In the genomic region with DNA sequence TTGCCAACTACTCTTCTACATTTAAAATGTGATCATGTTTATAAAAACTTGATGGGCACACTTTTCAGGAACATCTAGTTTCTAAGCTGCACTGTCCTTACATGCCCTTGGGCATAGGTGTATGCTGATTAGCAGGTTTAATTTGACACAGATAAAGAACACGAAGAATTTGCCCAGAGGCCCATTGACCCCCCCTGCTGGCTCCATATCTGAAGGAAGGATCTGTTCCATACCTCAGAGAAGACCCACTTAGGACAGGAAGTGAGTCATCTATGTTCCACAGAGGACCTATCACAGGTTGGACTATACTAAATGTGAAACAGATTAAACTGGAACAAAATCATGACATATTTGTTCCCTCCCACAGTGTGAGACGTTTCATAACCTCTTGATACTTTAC, we compare ENCODE assay signal across 8 cellular contexts.
A peak's percentile ranks its signal among the peaks of the same experiment; 100 is the strongest.
DNase-seq lines count a peak whose midpoint lies in the region; ATAC-seq and TF ChIP-seq lines count a peak whose summit lies in the region.

No MANE protein-coding gene starts in this region.

- H3K4me1 ChIP-seq in testis = no peaks in the 10 kb centered on the region

- TF ChIP-seq POLR2A in testis (IDR thresholded peaks at IDR 0.05) = no peak

- H3K36me3 Mint-ChIP-seq in CD4-positive, alpha-beta T cell (ENCODE audit: low read depth) = no peaks in the 10 kb centered on the region
- H3K36me3 Mint-ChIP-seq in activated CD4-positive, alpha-beta T cell treated with anti-CD3 and anti-CD28 coated beads, Interleukin-2, amount 10 ng/mL, durations not matched to agents 7 days and 5 days (ENCODE audit: low read depth) = peaks cover 3% of the 10 kb centered on the region

- no peak overlapping the region for H3K4me3 Mint-ChIP-seq in CD4-positive, alpha-beta T cell
- no peak overlapping the region for H3K4me3 Mint-ChIP-seq in activated CD4-positive, alpha-beta T cell treated with anti-CD3 and anti-CD28 coated beads, Interleukin-2, amount 10 ng/mL, durations not matched to agents 7 days and 5 days

- CTCF ChIA-PET in CD4-positive, alpha-beta T cell (lab: Charles Lee) = no interaction called here
- CTCF ChIA-PET in activated CD4-positive, alpha-beta T cell treated with anti-CD3 and anti-CD28 coated beads, Interleukin-2, amount 10 ng/mL, durations not matched to agents 7 days and 5 days (lab: Charles Lee) = interaction anchor here (0.6 to 1.5 kb wide), 4 partner anchors 12 to 1269 kb away, joined by 3 to 6 read pairs (median 4); no protein-coding TSS in a partner anchor

- peak overlapping the region; percentile 21 for H3K27ac Mint-ChIP-seq in CD4-positive, alpha-beta T cell
- peak overlapping the region; percentile 60 for H3K27ac Mint-ChIP-seq in activated CD4-positive, alpha-beta T cell treated with anti-CD3 and anti-CD28 coated beads, Interleukin-2, amount 10 ng/mL, durations not matched to agents 7 days and 5 days

- intact Hi-C loops in CD4-positive, alpha-beta T cell (cut with DNase I, micrococcal nuclease) = no loop called here
- intact Hi-C loops in testis (cut with DNase I; ENCODE audit: low total_unique reads) = no loop called here

- 43 to 45% methylated on average over 2 of the region's 2 CpGs for WGBS in testis, 2 donors

- H3K4me1 Mint-ChIP-seq in CD4-positive, alpha-beta T cell (ENCODE audit: low read depth) = peaks cover 9% of the 10 kb centered on the region
- H3K4me1 Mint-ChIP-seq in activated CD4-positive, alpha-beta T cell treated with anti-CD3 and anti-CD28 coated beads, Interleukin-2, amount 10 ng/mL, durations not matched to agents 7 days and 5 days = peaks cover 34% of the 10 kb centered on the region

- peak; percentile 70 for ATAC-seq in CD4-positive, alpha-beta T cell (ENCODE audit: poor library complexity)
- ATAC-seq in HG02973 (IDR thresholded peaks at IDR 0.05; ENCODE audit: unreplicated experiment) = no peak

- H3K27me3 ChIP-seq in CD4-positive, alpha-beta T cell (ENCODE audit: control insufficient read depth, insufficient read depth, low read length) = no peaks in the 10 kb centered on the region
- no peaks in the 10 kb centered on the region for H3K27me3 ChIP-seq in testis

- TF ChIP-seq CTCF in CD4-positive, alpha-beta T cell (IDR thresholded peaks at IDR 0.05) = no peak
- TF ChIP-seq CTCF in epithelial cell of proximal tubule (conservative IDR thresholded peaks at IDR 0.05; ENCODE audit: low read depth, low read length) (peak; percentile 33), testis (IDR thresholded peaks at IDR 0.05) (no peak)

- no peaks in the 10 kb centered on the region for H3K27me3 Mint-ChIP-seq in CD4-positive, alpha-beta T cell
- H3K27me3 Mint-ChIP-seq in activated CD4-positive, alpha-beta T cell treated with anti-CD3 and anti-CD28 coated beads, Interleukin-2, amount 10 ng/mL, durations not matched to agents 7 days and 5 days = no peaks in the 10 kb centered on the region

- no peaks in the 10 kb centered on the region for H3K9me3 Mint-ChIP-seq in CD4-positive, alpha-beta T cell
- H3K9me3 Mint-ChIP-seq in activated CD4-positive, alpha-beta T cell treated with anti-CD3 and anti-CD28 coated beads, Interleukin-2, amount 10 ng/mL, durations not matched to agents 7 days and 5 days = peaks cover 4% of the 10 kb centered on the region

- no peaks in the 10 kb centered on the region for H3K36me3 ChIP-seq in testis (ENCODE audit: low read depth, missing control alignments)

- H3K9me3 ChIP-seq in CD4-positive, alpha-beta T cell (ENCODE audit: control insufficient read depth, low read length) = no peaks in the 10 kb centered on the region
- H3K9me3 ChIP-seq in testis = no peaks in the 10 kb centered on the region

- peak in 8 of 10 experiments; percentile 5 to 18 (median 10) for DNase-seq in CD4-positive, alpha-beta T cell
- peak; percentile 28 for DNase-seq in Jurkat, Clone E6-1 (ENCODE audit: low read depth, low spot score)
- peak; percentile 54 for DNase-seq in activated CD4-positive, alpha-beta T cell treated with anti-CD3 and anti-CD28 coated beads, Interleukin-2, amount 10 ng/mL, durations not matched to agents 7 days and 5 days
- DNase-seq in epithelial cell of proximal tubule (ENCODE audit: low read depth) (no peak), KG1 (lab: John Stamatoyannopoulos, UW) (no peak), testis (no peak)
- DNase-seq in stimulated activated CD4-positive, alpha-beta T cell treated with anti-CD3 and anti-CD28 coated beads, Interleukin-4, amount 100 ng/mL, for 4 hours = peak; percentile 31 to 59

- no peak overlapping the region for H3K27ac ChIP-seq in CD4-positive, alpha-beta T cell (ENCODE audit: low read depth, low read length)
- H3K27ac ChIP-seq in testis = no peak overlapping the region

- H3K4me3 ChIP-seq in Jurkat, Clone E6-1 (ENCODE audit: low read length) = no peak overlapping the region
- H3K4me3 ChIP-seq in epithelial cell of proximal tubule (ENCODE audit: low read depth, low read length) (no peak overlapping the region), testis (no peak overlapping the region)

- POLR2A ChIA-PET in CD4-positive, alpha-beta T cell (lab: Charles Lee) = interaction anchor here (1.0 kb wide), 1 partner anchor 316 kb away, joined by 3 read pairs; a partner anchor contains a TSS
- POLR2A ChIA-PET in activated CD4-positive, alpha-beta T cell treated with anti-CD3 and anti-CD28 coated beads, Interleukin-2, amount 10 ng/mL, durations not matched to agents 7 days and 5 days (lab: Charles Lee) = no interaction called here

Comparison
In these comparisons a context has a peak if more than half of its experiments do, and no peak if none do; other contexts are left out.
1. DNase-seq: peak in CD4-positive, alpha-beta T cell (8 of 10), Jurkat, Clone E6-1 (single experiment), activated CD4-positive, alpha-beta T cell treated with anti-CD3 and anti-CD28 coated beads, Interleukin-2, amount 10 ng/mL, durations not matched to agents 7 days and 5 days (single experiment) and stimulated activated CD4-positive, alpha-beta T cell treated with anti-CD3 and anti-CD28 coated beads, Interleukin-4, amount 100 ng/mL, for 4 hours (2 of 2); none in epithelial cell of proximal tubule (single experiment), KG1 (single experiment) and testis (single experiment).